ENCODE assay signal across 8 cellular contexts in genomic region chr11:47765086-47765485, GRCh38. TPM values are rescaled to one million over a fixed set of nuclear protein-coding genes. Genes with fewer than 3 reads are reported as not detected.
A peak's percentile ranks its signal among the peaks of the same experiment; 100 is the strongest.
DNase-seq lines count a peak whose midpoint lies in the region; ATAC-seq and TF ChIP-seq lines count a peak whose summit lies in the region.

No MANE protein-coding gene starts in this region.

- no peak for ATAC-seq in activated T-cell treated with anti-CD3 and anti-CD28 coated beads, Interleukin-2, amount 50 U/mL, for 72 hours (replicated peaks in 1 of 2)
- no peak for ATAC-seq in stimulated activated naive B cell treated with anti-CD40 and anti-IgM and Interleukin-4, amounts not matched to agents 10 μg/mL and 1 μg/mL and 100 μg/mL, for 72 hours (replicated peaks)
- ATAC-seq in GM18873 (IDR thresholded peaks at IDR 0.05; ENCODE audit: low FRiP score, unreplicated experiment), result no peak
- no peak for ATAC-seq in GM19395 (IDR thresholded peaks at IDR 0.05; ENCODE audit: unreplicated experiment)

- peak overlapping the region; percentile 93; the same call in 1 of the 2 replicates for H3K27ac ChIP-seq in VCaP

- peak overlapping the region; percentile 98 for H3K4me3 Mint-ChIP-seq in activated T-cell treated with anti-CD3 and anti-CD28 coated beads, Interleukin-2, amount 50 U/mL, for 72 hours
- peak overlapping the region; percentile 95 to 96 for H3K4me3 Mint-ChIP-seq in stimulated activated naive B cell treated with anti-CD40 and anti-IgM and Interleukin-4, amounts not matched to agents 10 μg/mL and 1 μg/mL and 100 μg/mL, for 72 hours

- peaks cover 5 to 29% of the 10 kb centered on the region in 2 donors for H3K36me3 Mint-ChIP-seq in activated T-cell treated with anti-CD3 and anti-CD28 coated beads, Interleukin-2, amount 50 U/mL, for 72 hours (ENCODE audit: insufficient read depth in 2 of 2)
- H3K36me3 Mint-ChIP-seq in stimulated activated naive B cell treated with anti-CD40 and anti-IgM and Interleukin-4, amounts not matched to agents 10 μg/mL and 1 μg/mL and 100 μg/mL, for 72 hours, result peaks cover 16 to 25% of the 10 kb centered on the region in 2 donors

- no peak for DNase-seq in activated T-cell treated with anti-CD3 and anti-CD28 coated beads, Interleukin-2, amount 50 U/mL, for 72 hours
- no peak for DNase-seq in activated T-cell treated with anti-CD3 and anti-CD28 coated beads, Interleukin-2, amount 50 U/mL, for 48 hours
- DNase-seq in fibroblast of mammary gland (ENCODE audit: low read depth) (no peak), hypothalamus (lab: John Stamatoyannopoulos, UW) (no peak)
- no peak for DNase-seq in stimulated activated naive B cell treated with anti-CD40 and anti-IgM and Interleukin-4, amounts not matched to agents 10 μg/mL and 1 μg/mL and 100 μg/mL, for 72 hours

- peak overlapping the region; percentile 20 for H3K4me3 ChIP-seq in fibroblast of mammary gland (ENCODE audit: control insufficient read depth, low read depth, low read length)

- no peaks in the 10 kb centered on the region for H3K9me3 Mint-ChIP-seq in activated T-cell treated with anti-CD3 and anti-CD28 coated beads, Interleukin-2, amount 50 U/mL, for 72 hours
- no peaks in the 10 kb centered on the region for H3K9me3 Mint-ChIP-seq in stimulated activated naive B cell treated with anti-CD40 and anti-IgM and Interleukin-4, amounts not matched to agents 10 μg/mL and 1 μg/mL and 100 μg/mL, for 72 hours

- H3K27me3 Mint-ChIP-seq in activated T-cell treated with anti-CD3 and anti-CD28 coated beads, Interleukin-2, amount 50 U/mL, for 72 hours (ENCODE audit: low read depth), result no peaks in the 10 kb centered on the region
- no peaks in the 10 kb centered on the region for H3K27me3 Mint-ChIP-seq in stimulated activated naive B cell treated with anti-CD40 and anti-IgM and Interleukin-4, amounts not matched to agents 10 μg/mL and 1 μg/mL and 100 μg/mL, for 72 hours

- peak overlapping the region; percentile 100 for H3K27ac Mint-ChIP-seq in activated T-cell treated with anti-CD3 and anti-CD28 coated beads, Interleukin-2, amount 50 U/mL, for 72 hours
- peak overlapping the region; percentile 85 for H3K27ac Mint-ChIP-seq in stimulated activated naive B cell treated with anti-CD40 and anti-IgM and Interleukin-4, amounts not matched to agents 10 μg/mL and 1 μg/mL and 100 μg/mL, for 72 hours

- H3K4me1 Mint-ChIP-seq in activated T-cell treated with anti-CD3 and anti-CD28 coated beads, Interleukin-2, amount 50 U/mL, for 72 hours (ENCODE audit: low read depth), result peaks cover 32% of the 10 kb centered on the region
- peaks cover 9 to 27% of the 10 kb centered on the region in 2 donors for H3K4me1 Mint-ChIP-seq in stimulated activated naive B cell treated with anti-CD40 and anti-IgM and Interleukin-4, amounts not matched to agents 10 μg/mL and 1 μg/mL and 100 μg/mL, for 72 hours

- TF ChIP-seq CTCF in VCaP (conservative IDR thresholded peaks at IDR 0.05), result no peak
- no peak for TF ChIP-seq CTCF in fibroblast of mammary gland (conservative IDR thresholded peaks at IDR 0.05; ENCODE audit: control insufficient read depth, insufficient read depth, low read depth, low read length)

RNA-seq across cellular contexts. Expression of gene FNBP4, which starts 2.1 kb away (rescaled TPM):
- 100 to 1,000 TPM; 148 to 157 TPM for total RNA-seq in activated T-cell treated with anti-CD3 and anti-CD28 coated beads, Interleukin-2, amount 50 U/mL, for 72 hours

RNA-seq across cellular contexts. Expression of gene AGBL2, which starts 49.9 kb away (rescaled TPM):
- 1 to 10 TPM; 7.6 to 8.3 TPM for total RNA-seq in activated T-cell treated with anti-CD3 and anti-CD28 coated beads, Interleukin-2, amount 50 U/mL, for 72 hours
